Comparison of ENCODE assay signal across 13 cellular contexts in the genomic region with DNA sequence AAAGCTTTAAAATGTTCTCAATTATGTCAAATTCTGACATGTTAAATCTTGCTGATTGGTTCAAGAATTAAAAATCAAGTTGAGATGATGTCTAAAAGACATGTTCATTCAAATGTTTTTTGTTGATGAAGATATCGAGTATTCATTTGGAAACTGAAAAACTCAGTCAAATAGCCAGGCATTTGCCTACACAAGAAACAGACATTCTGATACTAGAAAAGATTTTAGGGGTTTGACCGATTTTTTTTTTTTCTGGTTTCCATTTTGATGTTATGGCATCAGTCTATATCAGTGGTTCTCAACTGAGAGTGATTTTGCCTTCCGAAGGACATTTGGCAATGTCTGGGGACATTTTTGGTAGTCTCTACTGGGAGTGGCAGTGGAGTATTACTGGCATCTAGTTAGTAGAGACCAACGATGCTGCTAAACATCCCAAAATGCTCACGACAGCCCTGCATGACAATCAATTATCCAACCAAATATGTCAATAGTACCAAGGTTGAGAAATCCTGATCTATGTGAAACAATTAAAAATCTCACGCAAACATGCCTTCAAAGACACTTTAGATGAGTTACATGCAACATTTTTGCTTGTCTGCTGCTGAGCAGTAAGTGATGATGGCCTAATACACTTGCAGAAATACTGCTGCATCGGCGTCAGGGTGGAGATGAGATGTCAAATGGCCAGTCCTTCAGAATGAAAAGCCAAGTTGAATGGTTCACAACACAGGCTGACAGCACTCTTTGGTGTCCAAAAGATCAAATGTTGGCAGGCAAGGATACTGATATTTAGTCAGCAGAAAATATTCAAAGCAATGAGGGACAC. TPM values are rescaled to one million over a fixed set of nuclear protein-coding genes. Genes with fewer than 3 reads are reported as not detected.
DNase-seq lines count a peak whose midpoint lies in the region; ATAC-seq and TF ChIP-seq lines count a peak whose summit lies in the region.
"Had no signal": no experiment of that assay in that cellular context is flagged by ENCODE, and none has a peak within 500 bp of the region (broad histone marks: within the 10 kb centered on the region; RNA-seq: fewer than 3 reads in every experiment).

No MANE protein-coding gene starts in this region.

- no peak for DNase-seq in activated CD4-positive, alpha-beta T cell treated with anti-CD3 and anti-CD28 coated beads for 36 hours
- no peak for DNase-seq in activated CD4-positive, alpha-beta T cell treated with anti-CD3 and anti-CD28 coated beads, Interleukin-2, amount 50 U/mL, for 48 hours
- DNase-seq in spleen (no peak), DMS79 treated with DMSO at 0.1 percent for 48 hours (lab: John Stamatoyannopoulos, UW) (no peak), H9 (no peak), SHP77 treated with DMSO at 0.1 percent for 48 hours (lab: John Stamatoyannopoulos, UW) (no peak)
- DNase-seq: effector memory CD8-positive, alpha-beta T cell; NCI-H446 treated with DMSO at 0.1 percent for 48 hours; T1000 had no signal

- H2BK15ac ChIP-seq in H9 (ENCODE audit: low read depth, low read length): no peak overlapping the region

- no peak overlapping the region for H3K18ac ChIP-seq in H9 (ENCODE audit: insufficient read length, low read depth, low read length)

- no peak overlapping the region for H4K91ac ChIP-seq in H9 (ENCODE audit: insufficient read length, low read depth, low read length)

- H3K27ac Mint-ChIP-seq in activated CD4-positive, alpha-beta T cell treated with anti-CD3 and anti-CD28 coated beads for 36 hours: peak overlapping the region; percentile 4
- H3K27ac Mint-ChIP-seq in H9: no peak overlapping the region
- H3K27ac Mint-ChIP-seq: activated naive CD8-positive, alpha-beta T cell; effector memory CD8-positive, alpha-beta T cell had no signal

- H3K23me2 ChIP-seq in H9 (ENCODE audit: insufficient read length, low read depth, low read length, poor library complexity, severe bottlenecking): no peaks in the 10 kb centered on the region

- H2BK12ac ChIP-seq in H9 (ENCODE audit: insufficient read length, low read depth, low read length): no peak overlapping the region

- no peak overlapping the region for H4K5ac ChIP-seq in H9 (ENCODE audit: insufficient read length, low read depth, low read length)

- no peaks in the 10 kb centered on the region for H3K9me3 Mint-ChIP-seq in activated CD4-positive, alpha-beta T cell treated with anti-CD3 and anti-CD28 coated beads for 36 hours (ENCODE audit: low read depth)
- peaks cover 2 to 6% of the 10 kb centered on the region in 2 experiments for H3K9me3 Mint-ChIP-seq in H9
- H3K9me3 Mint-ChIP-seq: effector memory CD8-positive, alpha-beta T cell had no signal

- H3K4ac ChIP-seq in H9 (ENCODE audit: low read depth, low read length): no peak overlapping the region

- H3K27me3 ChIP-seq in spleen (replicated peaks in 1 of 7): no peaks in the 10 kb centered on the region
- H3K27me3 ChIP-seq in H9 (ENCODE audit: insufficient read depth, low read length): no peaks in the 10 kb centered on the region

- H3K79me2 ChIP-seq in H9 (ENCODE audit: insufficient read depth, low read length): no peaks in the 10 kb centered on the region

- no peak overlapping the region for H3K4me3 Mint-ChIP-seq in activated CD4-positive, alpha-beta T cell treated with anti-CD3 and anti-CD28 coated beads for 36 hours
- H3K4me3 Mint-ChIP-seq in H9: no peak overlapping the region
- H3K4me3 Mint-ChIP-seq: activated naive CD8-positive, alpha-beta T cell; effector memory CD8-positive, alpha-beta T cell had no signal

- H2BK120ac ChIP-seq in H9 (ENCODE audit: low read depth, low read length, poor library complexity, severe bottlenecking): no peak overlapping the region

- TF ChIP-seq POLR2A in spleen (IDR thresholded peaks at IDR 0.05): no peak

- intact Hi-C loops in activated CD4-positive, alpha-beta T cell treated with anti-CD3 and anti-CD28 coated beads for 36 hours (cut with DNase I, micrococcal nuclease): loop anchor here in 1 of 2 experiments (1.0 kb wide), 1 partner anchor 12 kb away; no protein-coding TSS in a partner anchor
- intact Hi-C loops in spleen (cut with DNase I; ENCODE audit: low total_unique reads): no loop called here

- peak; percentile 64 for ATAC-seq in activated CD4-positive, alpha-beta T cell treated with anti-CD3 and anti-CD28 coated beads for 36 hours
- ATAC-seq in GM21528 (IDR thresholded peaks at IDR 0.05; ENCODE audit: low FRiP score, unreplicated experiment) (peak; percentile 56), HG03175 (IDR thresholded peaks at IDR 0.05; ENCODE audit: unreplicated experiment) (peak; percentile 50)
- ATAC-seq: effector memory CD8-positive, alpha-beta T cell; HepG2 had no signal

- no peak overlapping the region for H3K4me3 ChIP-seq in spleen

- no peak overlapping the region for H3K4me2 ChIP-seq in H9 (ENCODE audit: insufficient read depth, insufficient read length, low read length)

- H3K56ac ChIP-seq in H9 (ENCODE audit: insufficient read length, low read depth, low read length): no peak overlapping the region

- H3K23ac ChIP-seq in H9 (ENCODE audit: insufficient read length, low read depth, low read length): no peak overlapping the region

- peaks cover 4% of the 10 kb centered on the region for H3K27me3 Mint-ChIP-seq in activated CD4-positive, alpha-beta T cell treated with anti-CD3 and anti-CD28 coated beads for 36 hours
- no peaks in the 10 kb centered on the region for H3K27me3 Mint-ChIP-seq in H9 (ENCODE audit: low read depth)
- H3K27me3 Mint-ChIP-seq: activated naive CD8-positive, alpha-beta T cell; effector memory CD8-positive, alpha-beta T cell had no signal

- peaks cover 0 to 9% (median 0%) of the 10 kb centered on the region in 6 donors for H3K36me3 ChIP-seq in spleen

- peaks cover 8% of the 10 kb centered on the region for H3K36me3 Mint-ChIP-seq in activated CD4-positive, alpha-beta T cell treated with anti-CD3 and anti-CD28 coated beads for 36 hours (ENCODE audit: low read depth)
- H3K36me3 Mint-ChIP-seq in H9 (ENCODE audit: insufficient read depth in 1 of 3, low read depth in 3 of 3): peaks cover 0 to 9% (median 7%) of the 10 kb centered on the region in 3 experiments; a peak in 2 of 7 replicates

- H3T11ph ChIP-seq in H9 (ENCODE audit: low read length): no peak overlapping the region

- peaks cover 22% of the 10 kb centered on the region for H3K4me1 Mint-ChIP-seq in activated CD4-positive, alpha-beta T cell treated with anti-CD3 and anti-CD28 coated beads for 36 hours
- 0 out of 4 replicates have a peak, but pooled peaks cover 0 to 3% of the 10 kb centered on the region in 2 experiments for H3K4me1 Mint-ChIP-seq in H9

- no peaks in the 10 kb centered on the region for H3K79me1 ChIP-seq in H9 (ENCODE audit: insufficient read depth, low read depth, low read length, poor library complexity, severe bottlenecking)

- H2AK5ac ChIP-seq in H9 (ENCODE audit: insufficient read length, low read length): no peak overlapping the region

- CTCF ChIA-PET in activated CD4-positive, alpha-beta T cell treated with anti-CD3 and anti-CD28 coated beads for 36 hours (lab: Charles Lee): interaction anchor here (0.6 to 1.8 kb wide), 2 partner anchors 9 to 185 kb away, joined by 3 to 4 read pairs; no protein-coding TSS in a partner anchor

- no peak overlapping the region for H3K14ac ChIP-seq in H9 (ENCODE audit: insufficient read depth, low read length)

- no peak overlapping the region for H2BK20ac ChIP-seq in H9 (ENCODE audit: low read depth, low read length, poor library complexity, severe bottlenecking)

- no peak overlapping the region for H2BK5ac ChIP-seq in H9 (ENCODE audit: insufficient read length, low read length)

- peaks cover 0 to 14% (median 12%) of the 10 kb centered on the region in 8 donors for H3K9me3 ChIP-seq in spleen
- no peaks in the 10 kb centered on the region for H3K9me3 ChIP-seq in H9 (ENCODE audit: control insufficient read depth, low read depth, low read length)

- POLR2A ChIA-PET in activated CD4-positive, alpha-beta T cell treated with anti-CD3 and anti-CD28 coated beads for 36 hours (lab: Charles Lee): interaction anchor here (1.0 kb wide), 1 partner anchor 13 kb away, joined by 4 read pairs; a partner anchor contains a TSS

- H3K4me1 ChIP-seq in spleen: peaks cover 14 to 73% (median 51%) of the 10 kb centered on the region in 6 donors
- H3K4me1 ChIP-seq in H9 (ENCODE audit: insufficient read depth, low read length): no peaks in the 10 kb centered on the region

- no peak overlapping the region for H4K8ac ChIP-seq in H9 (replicated peaks; ENCODE audit: insufficient read length, low read depth, low read length)

- H3K27ac ChIP-seq in spleen: peak overlapping the region in 6 of 8 donors; percentile 7 to 74 (median 40)
- no peak overlapping the region for H3K27ac ChIP-seq in H9 (ENCODE audit: insufficient read length, low read depth, low read length)

- WGBS in spleen, 5 donors: 72 to 86% (median 79%) methylated on average over 8 of the region's 8 CpGs
- no CpG with 5 or more reads among the region's 8 CpGs for WGBS in H9 (ENCODE audit: extremely low coverage, insufficient read length, low lambda C conversion rate)

- H2AFZ ChIP-seq in H9 (ENCODE audit: low read length): no peak overlapping the region

- no peaks in the 10 kb centered on the region for H4K20me1 ChIP-seq in H9 (ENCODE audit: control insufficient read depth, insufficient read depth, insufficient read length)

- no peak overlapping the region for H3K9ac ChIP-seq in H9 (ENCODE audit: extremely low read depth, insufficient read length, low read length)

- TF ChIP-seq CTCF in spleen (IDR thresholded peaks at IDR 0.05 in 8 of 11, conservative IDR thresholded peaks at IDR 0.05 in 3 of 11): no peak
- TF ChIP-seq CTCF in H9 (conservative IDR thresholded peaks at IDR 0.05): no peak

RNA-seq across cellular contexts. Expression of a gene that starts 12.5 kb away (rescaled TPM):
- 1 to 10 TPM; 3.9 to 4.5 TPM for total RNA-seq in activated CD4-positive, alpha-beta T cell treated with anti-CD3 and anti-CD28 coated beads for 36 hours
- total RNA-seq in spleen: 10 to 100 TPM; 38.7 to 68.1 (median 48.7) TPM
- polyA plus RNA-seq in spleen: 10 to 100 TPM; 13.2 to 15.9 (median 14.0) TPM
- total RNA-seq in H9 (2021): not detected in 2 replicates
- total RNA-seq: HepG2 had no signal

Comparison
In these comparisons a context has a peak if more than half of its experiments do, and no peak if none do; other contexts are left out.
1. RNA of a gene that starts 12.5 kb away (total RNA-seq): 38.7 to 68.1 TPM in spleen; 3.9 to 4.5 TPM in activated CD4-positive, alpha-beta T cell treated with anti-CD3 and anti-CD28 coated beads for 36 hours and not detected in H9; every median in the first group is over 4 times any median in the second.
2. Peak in every context shown above with its lines, with median percentiles within 50 percentile points of each other: ATAC-seq.